ENCODE assay signal across 18 cellular contexts in genomic region chr1:219179293-219179692, GRCh38. TPM values are rescaled to one million over a fixed set of nuclear protein-coding genes. Genes with fewer than 3 reads are reported as not detected.
A peak's percentile ranks its signal among the peaks of the same experiment; 100 is the strongest.
DNase-seq lines count a peak whose midpoint lies in the region; ATAC-seq and TF ChIP-seq lines count a peak whose summit lies in the region.
"Had no signal": no experiment of that assay in that cellular context is flagged by ENCODE, and none has a peak within 500 bp of the region (broad histone marks: within the 10 kb centered on the region; RNA-seq: fewer than 3 reads in every experiment).

No MANE protein-coding gene starts in this region.

- ATAC-seq in GM21529 (IDR thresholded peaks at IDR 0.05; ENCODE audit: unreplicated experiment) (no peak), SK-N-SH treated with all-trans-retinoic acid at 6 μM for 48 hours (no peak)
- ATAC-seq: activated CD4-positive, alpha-beta T cell treated with anti-CD3 and anti-CD28 coated beads for 36 hours; mucosa of descending colon had no signal

- H3K4me1 ChIP-seq in fibroblast of lung (ENCODE audit: control insufficient read depth, extremely low read depth, insufficient read depth, low read length), result no peaks in the 10 kb centered on the region

- H3K27ac ChIP-seq in fibroblast of lung (ENCODE audit: insufficient read depth, low read length), result no peak overlapping the region
- H3K27ac ChIP-seq: BLaER1 treated with 17β-estradiol and CSF1 and Interleukin-3, amounts not matched to agents 10 nM and 100 nM; esophagus muscularis mucosa; hepatocyte had no signal

- H3K4me2 ChIP-seq in fibroblast of lung (ENCODE audit: extremely low read depth, insufficient read depth, low read length), result no peak overlapping the region
- H3K4me2 ChIP-seq: hepatocyte had no signal

- H3K27me3 ChIP-seq in fibroblast of lung (ENCODE audit: control insufficient read depth, insufficient read depth, low read length), result no peaks in the 10 kb centered on the region
- H3K27me3 ChIP-seq: BLaER1 treated with 17β-estradiol and CSF1 and Interleukin-3, amounts not matched to agents 10 nM and 100 nM; esophagus muscularis mucosa; hepatocyte had no signal

- H4K20me1 ChIP-seq in fibroblast of lung (ENCODE audit: control insufficient read depth, extremely low read depth, insufficient read depth, low read length), result no peaks in the 10 kb centered on the region

- peaks cover 2% of the 10 kb centered on the region for H3K36me3 ChIP-seq in fibroblast of lung (ENCODE audit: control insufficient read depth, insufficient read depth, low read length)

- H3K9me3 ChIP-seq in fibroblast of lung (ENCODE audit: control insufficient read depth, insufficient read depth, low read depth, low read length), result no peaks in the 10 kb centered on the region
- H3K9me3 ChIP-seq: esophagus muscularis mucosa, mucosa of descending colon had no signal

- H2AFZ ChIP-seq in fibroblast of lung (ENCODE audit: low read length), result no peak overlapping the region
- H2AFZ ChIP-seq: hepatocyte had no signal

- no peak for TF ChIP-seq POLR2A in NB4 (IDR thresholded peaks at IDR 0.05; ENCODE audit: extremely low read depth, insufficient read length)

- no peak overlapping the region for H3K9ac ChIP-seq in fibroblast of lung (ENCODE audit: insufficient read depth, low read length)
- H3K9ac ChIP-seq: BLaER1 treated with 17β-estradiol and CSF1 and Interleukin-3, amounts not matched to agents 10 nM and 100 nM had no signal

- peaks cover 11% of the 10 kb centered on the region for H3K79me2 ChIP-seq in fibroblast of lung (ENCODE audit: control insufficient read depth, insufficient read depth, low read length)

- no peak for TF ChIP-seq CTCF in NB4 (IDR thresholded peaks at IDR 0.05; ENCODE audit: low read depth, low read length)
- TF ChIP-seq CTCF in fibroblast of lung (conservative IDR thresholded peaks at IDR 0.05 in 1 of 2, IDR thresholded peaks at IDR 0.05 in 1 of 2; ENCODE audit: low read depth in 1 of 2, low read length in 2 of 2), result no peak
- no peak for TF ChIP-seq CTCF in retinal pigment epithelial cell (conservative IDR thresholded peaks at IDR 0.05; ENCODE audit: low read depth, low read length)

- peak; percentile 43 for DNase-seq in GM03348 (ENCODE audit: low spot score)
- peak; percentile 18 for DNase-seq in NB4 (ENCODE audit: low read depth)
- peak; percentile 6 to 36 for DNase-seq in fibroblast of lung (ENCODE audit: low read depth in 2 of 2)
- peak; percentile 63 for DNase-seq in retinal pigment epithelial cell (ENCODE audit: low read depth)
- no peak for DNase-seq in NCI-H526 treated with DMSO at 0.1 percent for 48 hours (lab: John Stamatoyannopoulos, UW)
- DNase-seq: activated CD4-positive, alpha-beta T cell treated with anti-CD3 and anti-CD28 coated beads for 36 hours; activated gamma-delta T cell; kidney glomerular epithelial cell; NCI-H1417; NCI-H345; nucleus accumbens; SHP77 had no signal

- H3K4me3 ChIP-seq in NB4 (ENCODE audit: low read depth, low read length) (no peak overlapping the region), fibroblast of lung (replicated peaks in 1 of 4; ENCODE audit: control extremely low read depth in 1 of 4, insufficient read depth in 1 of 4, low read depth in 3 of 4, low read length in 4 of 4) (no peak overlapping the region), retinal pigment epithelial cell (ENCODE audit: low read length) (no peak overlapping the region)
- H3K4me3 ChIP-seq: BLaER1 treated with 17β-estradiol and CSF1 and Interleukin-3, amounts not matched to agents 10 nM and 100 nM; esophagus muscularis mucosa; hepatocyte; mucosa of descending colon had no signal

TF ChIP-seq in SK-N-SH treated with all-trans-retinoic acid at 6 μM for 48 hours, 23 proteins besides CTCF, POLR2A, EP300 and RAD21:
- TF ChIP-seq POU6F1 (CRISPR knock-in tag; IDR thresholded peaks at IDR 0.05; ENCODE audit: borderline replicate concordance, low read depth), result no peak
- TF ChIP-seq ISL1 (CRISPR knock-in tag; IDR thresholded peaks at IDR 0.05), result no peak
- TF ChIP-seq BACH2 (CRISPR knock-in tag; IDR thresholded peaks at IDR 0.05; ENCODE audit: borderline replicate concordance), result no peak
- TF ChIP-seq OSR1 (CRISPR knock-in tag; IDR thresholded peaks at IDR 0.05), result no peak
- no peak for TF ChIP-seq ZFP30 (CRISPR knock-in tag; IDR thresholded peaks at IDR 0.05)

RNA-seq across cellular contexts. Expression of gene LYPLAL1, which starts 5.6 kb away (rescaled TPM):
- 51.5 and 52.6 TPM in 2 replicates for total RNA-seq in fibroblast of lung
- polyA plus RNA-seq in fibroblast of lung, result 22.2 and 29.9 TPM in 2 replicates
- polyA plus RNA-seq in fibroblast of lung (2012), result 24.8 and 33.5 TPM in 2 replicates
- polyA minus RNA-seq in fibroblast of lung (ENCODE audit: low replicate concordance), result 1.9 and 3.4 TPM in 2 replicates
